In the genomic region with DNA sequence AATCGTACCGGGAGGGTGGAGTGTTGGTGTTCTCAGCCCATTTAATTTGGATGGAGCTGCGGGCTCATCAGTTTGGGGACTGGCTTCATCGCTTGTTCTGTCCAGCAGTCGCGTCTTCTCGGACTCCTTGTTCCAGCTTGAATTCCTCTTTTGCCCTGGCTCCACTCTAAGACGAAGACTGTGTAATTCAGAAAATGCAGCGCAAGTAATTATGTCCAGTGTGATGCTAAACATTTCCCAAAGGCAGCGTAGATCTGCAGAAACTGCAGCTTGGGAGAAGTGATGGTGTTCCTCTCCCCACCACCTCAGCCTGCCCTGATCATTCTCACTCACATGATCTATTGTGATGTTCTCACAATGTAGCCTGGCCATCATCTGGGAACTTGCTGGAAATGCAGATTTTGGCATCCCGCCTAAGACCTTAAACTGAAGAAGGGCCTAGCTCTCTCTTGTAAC, we compare ENCODE assay signal across 12 cellular contexts. TPM values are rescaled to one million over a fixed set of nuclear protein-coding genes. Genes with fewer than 3 reads are reported as not detected.
DNase-seq lines count a peak whose midpoint lies in the region; ATAC-seq and TF ChIP-seq lines count a peak whose summit lies in the region.
"Had no signal": no experiment of that assay in that cellular context is flagged by ENCODE, and none has a peak within 500 bp of the region (broad histone marks: within the 10 kb centered on the region; RNA-seq: fewer than 3 reads in every experiment).

No MANE protein-coding gene starts in this region.

- no peaks in the 10 kb centered on the region for H3K27me3 ChIP-seq in heart right ventricle
- no peaks in the 10 kb centered on the region for H3K27me3 ChIP-seq in rectal smooth muscle tissue (ENCODE audit: control insufficient read depth, insufficient read depth, low read length)

- no peak overlapping the region for H3K9ac ChIP-seq in rectal smooth muscle tissue (ENCODE audit: low read length)

- 62 to 65% methylated on average over 11 of the region's 11 CpGs for WGBS in heart right ventricle, 2 donors

- TF ChIP-seq CTCF in astrocyte of the cerebellum (IDR thresholded peaks at IDR 0.05; ENCODE audit: low read depth, low read length, missing control alignments) (peak; percentile 15), heart right ventricle (IDR thresholded peaks at IDR 0.05) (no peak)

- intact Hi-C loops in heart right ventricle (cut with DNase I): loop anchor here in 3 of 10 donors (2.0 to 10.0 kb wide), 3 partner anchors 75 to 221 kb away; partner anchors contain the start of gene BCL2L13 (in 2 of the 3)

- H3K36me3 ChIP-seq in heart right ventricle (no peaks in the 10 kb centered on the region), rectal smooth muscle tissue (ENCODE audit: control insufficient read depth, insufficient read depth, low read length) (no peaks in the 10 kb centered on the region)

- H3K4me1 ChIP-seq in heart right ventricle (peaks cover 9 to 33% (median 21%) of the 10 kb centered on the region in 9 donors), rectal smooth muscle tissue (ENCODE audit: control insufficient read depth, insufficient read depth, low read length) (peaks cover 19% of the 10 kb centered on the region)

- no peak overlapping the region for H3K4me3 ChIP-seq in astrocyte of the cerebellum (ENCODE audit: low read depth, low read length)
- H3K4me3 ChIP-seq in heart right ventricle: peak overlapping the region in 5 of 10 donors; percentile 1 to 23 (median 5)
- peak overlapping the region; percentile 6 for H3K4me3 ChIP-seq in rectal smooth muscle tissue (ENCODE audit: low read length)
- H3K4me3 ChIP-seq: PC-9 had no signal

- no peak overlapping the region for H3K27ac Mint-ChIP-seq in activated naive CD8-positive, alpha-beta T cell treated with anti-CD3 and anti-CD28 coated beads, Interleukin-2, amount 50 U/mL, for 24 hours
- H3K27ac Mint-ChIP-seq: activated naive CD4-positive, alpha-beta T cell treated with anti-CD3 and anti-CD28 coated beads for 36 hours; CD8-positive, alpha-beta memory T cell had no signal

- H3K9me3 Mint-ChIP-seq in activated naive CD8-positive, alpha-beta T cell treated with anti-CD3 and anti-CD28 coated beads, Interleukin-2, amount 50 U/mL, for 24 hours: no peaks in the 10 kb centered on the region
- H3K9me3 Mint-ChIP-seq: activated naive CD4-positive, alpha-beta T cell treated with anti-CD3 and anti-CD28 coated beads for 36 hours; CD8-positive, alpha-beta memory T cell had no signal

- H3K4me3 Mint-ChIP-seq in activated naive CD8-positive, alpha-beta T cell treated with anti-CD3 and anti-CD28 coated beads, Interleukin-2, amount 50 U/mL, for 24 hours: no peak overlapping the region
- H3K4me3 Mint-ChIP-seq: activated naive CD4-positive, alpha-beta T cell treated with anti-CD3 and anti-CD28 coated beads for 36 hours; CD8-positive, alpha-beta memory T cell had no signal

- H3K27ac ChIP-seq in heart right ventricle: peak overlapping the region; percentile 55 to 88 (median 82)
- H3K27ac ChIP-seq in rectal smooth muscle tissue (ENCODE audit: low read depth, low read length): peak overlapping the region; percentile 82
- H3K27ac ChIP-seq: PC-9 had no signal

- peaks cover 6% of the 10 kb centered on the region for H3K27me3 Mint-ChIP-seq in activated naive CD8-positive, alpha-beta T cell treated with anti-CD3 and anti-CD28 coated beads, Interleukin-2, amount 50 U/mL, for 24 hours

- in situ Hi-C loops in astrocyte of the cerebellum (cut with HindIII; ENCODE audit: low sequenced_read_pairs): no loop called here

- no peaks in the 10 kb centered on the region for H3K36me3 Mint-ChIP-seq in activated naive CD8-positive, alpha-beta T cell treated with anti-CD3 and anti-CD28 coated beads, Interleukin-2, amount 50 U/mL, for 24 hours (ENCODE audit: low read depth)

- ATAC-seq in heart right ventricle (peak; percentile 16 to 54 (median 32)), HG03521 (IDR thresholded peaks at IDR 0.05; ENCODE audit: unreplicated experiment) (no peak)
- no peak for ATAC-seq in activated naive CD8-positive, alpha-beta T cell treated with anti-CD3 and anti-CD28 coated beads, Interleukin-2, amount 50 U/mL, for 24 hours

- no peaks in the 10 kb centered on the region for H3K9me3 ChIP-seq in heart right ventricle

- H3K4me1 Mint-ChIP-seq in activated naive CD8-positive, alpha-beta T cell treated with anti-CD3 and anti-CD28 coated beads, Interleukin-2, amount 50 U/mL, for 24 hours: no peaks in the 10 kb centered on the region
- H3K4me1 Mint-ChIP-seq: CD8-positive, alpha-beta memory T cell had no signal

- DNase-seq in C1 segment of cervical spinal cord (lab: John Stamatoyannopoulos, UW) (peak in 9 of 14 donors; percentile 26 to 76 (median 53)), astrocyte of the cerebellum (ENCODE audit: low read depth) (no peak), heart right ventricle (peak in 1 of 2 donors; percentile 36), NCI-H1694 treated with DMSO at 0.1 percent for 48 hours (lab: John Stamatoyannopoulos, UW) (no peak)
- no peak for DNase-seq in activated naive CD4-positive, alpha-beta T cell treated with Interleukin-2 at 50 U/mL for 16 hours
- no peak for DNase-seq in activated naive CD8-positive, alpha-beta T cell treated with anti-CD3 and anti-CD28 coated beads, Interleukin-2, amount 50 U/mL, for 24 hours
- DNase-seq: activated naive CD4-positive, alpha-beta T cell treated with anti-CD3 and anti-CD28 coated beads for 36 hours; CD8-positive, alpha-beta memory T cell; NCI-H1092; PC-9 had no signal

RNA-seq across cellular contexts. Expression of gene SLC25A18, which starts 0.7 kb away (rescaled TPM):
- 10 to 100 TPM in 1 of 10 donors, 1 to 10 TPM in 3, under 1 TPM in 6; 0.65 to 13.6 (median 0.87) TPM for total RNA-seq in heart right ventricle
- polyA plus RNA-seq in heart right ventricle: 1 to 10 TPM; 2.3 to 3.6 TPM
- total RNA-seq: activated naive CD4-positive, alpha-beta T cell treated with anti-CD3 and anti-CD28 coated beads for 36 hours; CD8-positive, alpha-beta memory T cell had no signal
- polyA plus RNA-seq: CD8-positive, alpha-beta memory T cell had no signal

Comparison
In these comparisons a context has a peak if more than half of its experiments do, and no peak if none do; other contexts are left out.
1. DNase-seq: peak in C1 segment of cervical spinal cord (9 of 14); none in astrocyte of the cerebellum (single experiment), activated naive CD4-positive, alpha-beta T cell treated with Interleukin-2 at 50 U/mL for 16 hours (single experiment), activated naive CD8-positive, alpha-beta T cell treated with anti-CD3 and anti-CD28 coated beads, Interleukin-2, amount 50 U/mL, for 24 hours (single experiment) and NCI-H1694 treated with DMSO at 0.1 percent for 48 hours (single experiment).
2. ATAC-seq: peak in heart right ventricle (8 of 8); none in HG03521 (single experiment) and activated naive CD8-positive, alpha-beta T cell treated with anti-CD3 and anti-CD28 coated beads, Interleukin-2, amount 50 U/mL, for 24 hours (single experiment).